ENCODE assay signal across 13 cellular contexts in the genomic region with DNA sequence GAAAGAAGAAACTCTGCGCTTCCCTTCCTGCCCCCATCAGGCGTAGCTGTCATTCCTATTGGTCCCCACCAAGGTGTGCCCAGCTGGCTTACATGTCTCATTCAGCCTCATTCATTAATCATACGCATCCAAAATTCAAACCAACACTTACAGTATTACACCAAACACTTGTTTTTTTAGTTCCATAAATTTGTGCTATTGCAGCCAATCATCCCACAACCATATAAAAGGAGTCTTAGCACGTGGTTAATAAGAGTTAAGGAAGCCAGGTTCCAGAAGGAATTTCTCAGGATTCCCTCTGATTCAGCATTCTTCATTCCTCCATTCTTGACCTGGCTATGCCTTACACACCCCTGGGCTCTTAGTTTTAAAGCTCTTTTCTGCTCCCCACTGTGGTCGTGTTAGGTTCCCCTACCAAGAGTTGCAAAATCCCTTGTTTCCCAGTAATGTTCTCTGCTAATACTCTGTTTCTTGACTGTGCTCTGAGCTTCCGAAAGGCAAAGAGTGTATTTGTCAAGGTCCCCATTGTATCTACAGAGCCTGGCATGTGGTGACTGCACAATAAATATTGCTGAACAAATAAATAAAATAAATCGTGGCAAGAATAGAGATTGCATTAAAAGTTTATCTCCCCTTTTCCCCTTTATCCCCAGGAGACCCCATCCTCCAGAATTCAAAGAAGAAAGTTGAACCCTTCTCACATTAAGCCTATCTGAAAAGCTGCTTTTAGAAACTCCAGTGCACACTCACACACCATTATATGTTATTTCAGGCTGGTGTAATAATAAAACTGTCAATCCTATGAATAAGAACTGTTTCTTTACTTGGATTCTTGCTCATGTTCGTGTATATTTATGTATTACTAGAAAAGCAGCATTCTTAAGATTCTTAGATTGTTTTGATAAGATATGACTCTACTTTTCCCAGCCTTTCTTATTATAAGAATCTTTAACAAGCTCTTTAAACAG.
A peak's percentile ranks its signal among the peaks of the same experiment; 100 is the strongest.
DNase-seq lines count a peak whose midpoint lies in the region; ATAC-seq, FAIRE-seq and TF ChIP-seq lines count a peak whose summit lies in the region.
"Had no signal": no experiment of that assay in that cellular context is flagged by ENCODE, and none has a peak within 500 bp of the region (broad histone marks: within the 10 kb centered on the region; RNA-seq: fewer than 3 reads in every experiment).

No MANE protein-coding gene starts in this region.

- H3K4me2 ChIP-seq in PC-9 (peak overlapping the region; percentile 60), endothelial cell of umbilical vein (ENCODE audit: insufficient read depth, low read length) (peak overlapping the region; percentile 45), neuronal stem cell (ENCODE audit: insufficient read depth, low read length, poor library complexity, severe bottlenecking) (no peak overlapping the region)
- H3K4me2 ChIP-seq: KMS-11 had no signal

- no peaks in the 10 kb centered on the region for H3K9me2 ChIP-seq in PC-9 (ENCODE audit: insufficient read depth)

- H3K79me2 ChIP-seq in PC-9 (ENCODE audit: low read depth) = no peaks in the 10 kb centered on the region
- H3K79me2 ChIP-seq in endothelial cell of umbilical vein (ENCODE audit: control insufficient read depth, insufficient read depth, low read length) = no peaks in the 10 kb centered on the region

- H3K4me3 ChIP-seq in PC-9 (no peak overlapping the region; the same call in 1 of the 2 replicates), endothelial cell of umbilical vein (replicated peaks in 1 of 3; ENCODE audit: insufficient read depth in 1 of 3, low read depth in 1 of 3, low read length in 3 of 3) (no peak overlapping the region), neuronal stem cell (ENCODE audit: low read length in 2 of 2) (no peak overlapping the region)
- H3K4me3 ChIP-seq: esophagus muscularis mucosa, lower lobe of right lung had no signal

- H3K9ac ChIP-seq in endothelial cell of umbilical vein (replicated peaks; ENCODE audit: extremely low read depth, insufficient read depth, low read length) (peak overlapping the region; percentile 91), neuronal stem cell (ENCODE audit: low read depth, low read length, poor library complexity) (no peak overlapping the region)
- H3K9ac ChIP-seq: KMS-11 had no signal

- H3K27ac ChIP-seq in PC-9 (peak overlapping the region; percentile 93), endothelial cell of umbilical vein (ENCODE audit: insufficient read depth, low read depth, low read length) (peak overlapping the region; percentile 100), neuronal stem cell (replicated peaks; ENCODE audit: low read length) (no peak overlapping the region)
- H3K27ac ChIP-seq: esophagus muscularis mucosa, KMS-11, lower lobe of right lung had no signal

- H2AFZ ChIP-seq in PC-9 (peak overlapping the region; percentile 30; the same call in 1 of the 2 replicates), endothelial cell of umbilical vein (ENCODE audit: low read depth, low read length) (peak overlapping the region; percentile 21), neuronal stem cell (ENCODE audit: low read length) (peak overlapping the region; percentile 65)

- no peaks in the 10 kb centered on the region for H4K20me1 ChIP-seq in PC-9 (ENCODE audit: insufficient read depth)
- no peaks in the 10 kb centered on the region for H4K20me1 ChIP-seq in endothelial cell of umbilical vein (replicated peaks; ENCODE audit: control insufficient read depth, extremely low read depth, insufficient read depth, low read length)

- no peak overlapping the region for H3K18ac ChIP-seq in neuronal stem cell (ENCODE audit: low read length)

- BruUV-seq in PC-9 (replicated peaks; lab: Mats Ljungman, UMichigan) (no TSS peak), endothelial cell of umbilical vein (replicated peaks; lab: Mats Ljungman, UMichigan) (TSS peak; percentile 6)

- WGBS in neuronal stem cell (ENCODE audit: extremely low coverage in 2 of 2, insufficient read length in 2 of 2, insufficient replicate concordance in 1 of 2), 2 donors = 100% methylated on average over 1 of the region's 8 CpGs; no CpG with 5 or more reads in 1 of the 2 donors

- H4K91ac ChIP-seq in neuronal stem cell (ENCODE audit: low read depth, low read length, poor library complexity) = no peak overlapping the region

- no peak overlapping the region for H2BK12ac ChIP-seq in neuronal stem cell (ENCODE audit: low read length)

- no peak overlapping the region for H3K4ac ChIP-seq in neuronal stem cell (ENCODE audit: low read length)

- FAIRE-seq in endothelial cell of umbilical vein (lab: Jason Lieb, UNC) = peak; percentile 78
- FAIRE-seq: D721Med had no signal

- H2BK15ac ChIP-seq in neuronal stem cell (ENCODE audit: low read length) = no peak overlapping the region

- H3K36me3 ChIP-seq in PC-9 (ENCODE audit: low read depth) (peaks cover 4% of the 10 kb centered on the region; the same call in 1 of the 2 replicates), endothelial cell of umbilical vein (ENCODE audit: control insufficient read depth in 2 of 2, extremely low read depth in 1 of 2, insufficient read depth in 2 of 2, low read length in 2 of 2) (no peaks in the 10 kb centered on the region), neuronal stem cell (replicated peaks in 1 of 2; ENCODE audit: control insufficient read depth in 2 of 2, insufficient read depth in 2 of 2, low read length in 2 of 2) (no peaks in the 10 kb centered on the region)
- H3K36me3 ChIP-seq: esophagus muscularis mucosa, lower lobe of right lung had no signal

- H2BK5ac ChIP-seq in neuronal stem cell (ENCODE audit: low read length) = no peak overlapping the region

- peaks cover 30% of the 10 kb centered on the region for H3K9me3 ChIP-seq in PC-9 (ENCODE audit: insufficient read depth, low read depth)
- H3K9me3 ChIP-seq in endothelial cell of umbilical vein (replicated peaks; ENCODE audit: control insufficient read depth, insufficient read depth, low read length) = no peaks in the 10 kb centered on the region
- peaks cover 0 to 2% of the 10 kb centered on the region in 2 donors for H3K9me3 ChIP-seq in neuronal stem cell (replicated peaks in 1 of 2; ENCODE audit: control insufficient read depth in 2 of 2, insufficient read depth in 1 of 2, low read depth in 1 of 2, low read length in 2 of 2)
- H3K9me3 ChIP-seq: esophagus muscularis mucosa, lower lobe of right lung had no signal

- no peak overlapping the region for H2BK120ac ChIP-seq in neuronal stem cell (ENCODE audit: low read depth, low read length)

- no peak overlapping the region for H3K23ac ChIP-seq in neuronal stem cell (ENCODE audit: low read depth, low read length, poor library complexity)

- no peaks in the 10 kb centered on the region for H3K9me1 ChIP-seq in endothelial cell of umbilical vein (replicated peaks; ENCODE audit: control insufficient read depth, extremely low read depth, insufficient read depth, low read length)

- no peak overlapping the region for H2AK5ac ChIP-seq in neuronal stem cell (ENCODE audit: low read depth, low read length)

- H3K4me1 ChIP-seq in PC-9 (replicated peaks; ENCODE audit: insufficient read depth) (peaks cover 46% of the 10 kb centered on the region), endothelial cell of umbilical vein (ENCODE audit: control insufficient read depth, extremely low read depth, insufficient read depth, low read length) (peaks cover 42% of the 10 kb centered on the region), neuronal stem cell (ENCODE audit: control insufficient read depth in 2 of 2, insufficient read depth in 1 of 2, low read depth in 1 of 2, low read length in 2 of 2) (no peaks in the 10 kb centered on the region)
- H3K4me1 ChIP-seq: esophagus muscularis mucosa, lower lobe of right lung had no signal

- POLR2A ChIA-PET in PC-9 (lab: Charles Lee; ENCODE audit: unreplicated experiment) (interaction anchor here (0.5 to 0.9 kb wide), 5 partner anchors 81 to 440 kb away, joined by 3 to 9 read pairs (median 7); no protein-coding TSS in a partner anchor), endothelial cell of umbilical vein (lab: Charles Lee) (interaction anchor here (0.6 to 1.9 kb wide), 3 partner anchors 386 to 530 kb away, joined by 3 to 5 read pairs (median 5); no protein-coding TSS in a partner anchor)

- dilution Hi-C loops in endothelial cell of umbilical vein (cut with MboI; ENCODE audit: extremely low pct_ligation_motif_present, low sequenced_read_pairs) = no loop called here

- H3K14ac ChIP-seq in neuronal stem cell (ENCODE audit: low read length) = no peak overlapping the region

- CTCF ChIA-PET in PC-9 (lab: Charles Lee) = no interaction called here
- CTCF ChIA-PET in endothelial cell of umbilical vein (lab: Charles Lee) = interaction anchor here (0.9 to 2.8 kb wide), 12 partner anchors 10 to 523 kb away, joined by 3 to 20 read pairs (median 4); no protein-coding TSS in a partner anchor

- no peak overlapping the region for H4K8ac ChIP-seq in neuronal stem cell (ENCODE audit: low read depth, low read length)

- intact Hi-C loops in PC-9 (cut with micrococcal nuclease; ENCODE audit: unreplicated experiment) (loop anchor here (1.0 to 5.0 kb wide), 5 partner anchors 36 to 392 kb away; no protein-coding TSS in a partner anchor), endothelial cell of umbilical vein (cut with micrococcal nuclease) (loop anchor here (1.0 kb wide), 3 partner anchors 386 to 956 kb away; no protein-coding TSS in a partner anchor)

- peaks cover 37% of the 10 kb centered on the region for H3F3A ChIP-seq in PC-9 (ENCODE audit: insufficient read depth, low read depth)

- H3K79me1 ChIP-seq in neuronal stem cell (ENCODE audit: low read depth, low read length) = no peaks in the 10 kb centered on the region

- TF ChIP-seq CTCF in PC-9 (conservative IDR thresholded peaks at IDR 0.05) = no peak
- TF ChIP-seq CTCF in endothelial cell of umbilical vein (IDR thresholded peaks at IDR 0.05; ENCODE audit: extremely low read depth in 1 of 2, insufficient read depth in 1 of 2, low read depth in 1 of 2, low read length in 2 of 2) = no peak

- DNase-seq in Daoy (ENCODE audit: low read depth) (peak; percentile 64), PC-9 (peak; percentile 10 to 99), endothelial cell of umbilical vein (ENCODE audit: low read depth, low spot score) (peak; percentile 94), neuronal stem cell (ENCODE audit: low spot score) (no peak), pons (ENCODE audit: low spot score) (no peak)
- no peak for DNase-seq in activated CD4-positive, alpha-beta T cell treated with anti-CD3 and anti-CD28 coated beads, Interleukin-2, amount 50 U/mL, for 1 hour
- DNase-seq: lower lobe of right lung, NCI-H510A had no signal

- no peaks in the 10 kb centered on the region for H3K27me3 ChIP-seq in PC-9 (ENCODE audit: insufficient read depth, low read depth)
- no peaks in the 10 kb centered on the region for H3K27me3 ChIP-seq in endothelial cell of umbilical vein (ENCODE audit: control insufficient read depth in 2 of 2, insufficient read depth in 2 of 2, low read length in 2 of 2)
- H3K27me3 ChIP-seq in neuronal stem cell (ENCODE audit: control insufficient read depth in 3 of 3, insufficient read depth in 3 of 3, low read depth in 1 of 3, low read length in 3 of 3) = peaks cover 0 to 2% (median 0%) of the 10 kb centered on the region in 3 experiments
- H3K27me3 ChIP-seq: esophagus muscularis mucosa had no signal

- no peak for ATAC-seq in HG03520 (IDR thresholded peaks at IDR 0.05; ENCODE audit: unreplicated experiment)
- ATAC-seq in GM21526 (IDR thresholded peaks at IDR 0.05; ENCODE audit: low FRiP score, unreplicated experiment) = no peak

- peak; percentile 45 for TF ChIP-seq POLR2A in endothelial cell of umbilical vein (IDR thresholded peaks at IDR 0.05; ENCODE audit: low read depth, low read length)

Comparison
In these comparisons a context has a peak if more than half of its experiments do, and no peak if none do; other contexts are left out.
1. DNase-seq: peak in Daoy (single experiment), PC-9 (2 of 2) and endothelial cell of umbilical vein (single experiment); none in neuronal stem cell (single experiment), activated CD4-positive, alpha-beta T cell treated with anti-CD3 and anti-CD28 coated beads, Interleukin-2, amount 50 U/mL, for 1 hour (single experiment) and pons (single experiment).
2. Peak in every context shown above with its lines, with median percentiles within 50 percentile points of each other: H2AFZ ChIP-seq.